8 cellular contexts compared by ENCODE assay signal in genomic region chr18:77068321-77068841, GRCh38.
DNase-seq lines count a peak whose midpoint lies in the region; ATAC-seq, FAIRE-seq and TF ChIP-seq lines count a peak whose summit lies in the region.

No MANE protein-coding gene starts in this region.

- H3K4me3 ChIP-seq in GM12865 (ENCODE audit: low read depth, low read length) = peak overlapping the region; percentile 33
- no peak overlapping the region for H3K4me3 ChIP-seq in endothelial cell of umbilical vein (replicated peaks in 1 of 3; ENCODE audit: insufficient read depth in 1 of 3, low read depth in 1 of 3, low read length in 3 of 3)
- no peak overlapping the region for H3K4me3 ChIP-seq in parathyroid adenoma (ENCODE audit: low read depth, low read length)

- H2AFZ ChIP-seq in endothelial cell of umbilical vein (ENCODE audit: low read depth, low read length) (no peak overlapping the region), parathyroid adenoma (no peak overlapping the region)

- H3K4me2 ChIP-seq in endothelial cell of umbilical vein (ENCODE audit: insufficient read depth, low read length) (no peak overlapping the region), parathyroid adenoma (ENCODE audit: low read length) (no peak overlapping the region)

- peak overlapping the region; percentile 79 for H3K27ac ChIP-seq in endothelial cell of umbilical vein (ENCODE audit: insufficient read depth, low read depth, low read length)
- peak overlapping the region; percentile 63 for H3K27ac ChIP-seq in parathyroid adenoma

- no peak for TF ChIP-seq POLR2A in endothelial cell of umbilical vein (IDR thresholded peaks at IDR 0.05; ENCODE audit: low read depth, low read length)

- no peak for FAIRE-seq in endothelial cell of umbilical vein (lab: Jason Lieb, UNC)

- H3K27me3 ChIP-seq in endothelial cell of umbilical vein (ENCODE audit: control insufficient read depth in 2 of 2, insufficient read depth in 2 of 2, low read length in 2 of 2) (no peaks in the 10 kb centered on the region), parathyroid adenoma (ENCODE audit: control insufficient read depth, insufficient read depth, low read length) (no peaks in the 10 kb centered on the region)

- intact Hi-C loops in endothelial cell of umbilical vein (cut with micrococcal nuclease) = loop anchor here (5.0 kb wide), 1 partner anchor 64 kb away; the partner anchor contains the start of gene MBP

- ATAC-seq in HG02852 (IDR thresholded peaks at IDR 0.05; ENCODE audit: unreplicated experiment) = peak; percentile 39

- POLR2A ChIA-PET in endothelial cell of umbilical vein (lab: Charles Lee) = interaction anchor here (1.0 kb wide), 1 partner anchor 18 kb away, joined by 3 read pairs; no protein-coding TSS in a partner anchor

- H3K4me1 ChIP-seq in endothelial cell of umbilical vein (ENCODE audit: control insufficient read depth, extremely low read depth, insufficient read depth, low read length) (peaks cover 68% of the 10 kb centered on the region), parathyroid adenoma (peaks cover 34% of the 10 kb centered on the region)

- CTCF ChIA-PET in endothelial cell of umbilical vein (lab: Charles Lee) = interaction anchor here (1.0 to 3.7 kb wide), 12 partner anchors 12 to 143 kb away, joined by 3 to 31 read pairs (median 6); no protein-coding TSS in a partner anchor

- H3K36me3 ChIP-seq in endothelial cell of umbilical vein (ENCODE audit: control insufficient read depth in 2 of 2, extremely low read depth in 1 of 2, insufficient read depth in 2 of 2, low read length in 2 of 2) (no peaks in the 10 kb centered on the region), parathyroid adenoma (ENCODE audit: control insufficient read depth, insufficient read depth, low read length) (no peaks in the 10 kb centered on the region)

- H3K79me2 ChIP-seq in endothelial cell of umbilical vein (ENCODE audit: control insufficient read depth, insufficient read depth, low read length) (no peaks in the 10 kb centered on the region), parathyroid adenoma (peaks cover 43% of the 10 kb centered on the region)

- H3K9me3 ChIP-seq in endothelial cell of umbilical vein (replicated peaks; ENCODE audit: control insufficient read depth, insufficient read depth, low read length) = no peaks in the 10 kb centered on the region
- no peaks in the 10 kb centered on the region for H3K9me3 ChIP-seq in parathyroid adenoma (ENCODE audit: control insufficient read depth, low read length)

- peak; percentile 81 for DNase-seq in GM12865 (ENCODE audit: low read depth)
- DNase-seq in T follicular helper cell (ENCODE audit: low read depth) = peak; percentile 37
- no peak for DNase-seq in endothelial cell of umbilical vein (ENCODE audit: low read depth, low spot score)
- DNase-seq in NCI-H524 treated with DMSO at 0.1 percent for 48 hours (lab: John Stamatoyannopoulos, UW) = no peak
- DNase-seq in NCI-H446 (lab: John Stamatoyannopoulos, UW) = no peak
- DNase-seq in HuH-7 (ENCODE audit: low spot score) = no peak

- H3K9me1 ChIP-seq in endothelial cell of umbilical vein (replicated peaks; ENCODE audit: control insufficient read depth, extremely low read depth, insufficient read depth, low read length) = no peaks in the 10 kb centered on the region

- peak overlapping the region; percentile 61 for H3K9ac ChIP-seq in endothelial cell of umbilical vein (replicated peaks; ENCODE audit: extremely low read depth, insufficient read depth, low read length)
- no peak overlapping the region for H3K9ac ChIP-seq in parathyroid adenoma

- dilution Hi-C loops in endothelial cell of umbilical vein (cut with MboI; ENCODE audit: extremely low pct_ligation_motif_present, low sequenced_read_pairs) = no loop called here

- TF ChIP-seq CTCF in GM12865 (IDR thresholded peaks at IDR 0.05; ENCODE audit: insufficient read depth, low read depth, low read length, missing control alignments) (no peak), endothelial cell of umbilical vein (IDR thresholded peaks at IDR 0.05; ENCODE audit: extremely low read depth in 1 of 2, insufficient read depth in 1 of 2, low read depth in 1 of 2, low read length in 2 of 2) (no peak), parathyroid adenoma (IDR thresholded peaks at IDR 0.05) (no peak)

- BruUV-seq in endothelial cell of umbilical vein (replicated peaks; lab: Mats Ljungman, UMichigan) = no TSS peak

- H4K20me1 ChIP-seq in endothelial cell of umbilical vein (replicated peaks; ENCODE audit: control insufficient read depth, extremely low read depth, insufficient read depth, low read length) = no peaks in the 10 kb centered on the region

TF ChIP-seq in endothelial cell of umbilical vein, 7 proteins besides CTCF, POLR2A, EP300 and RAD21:
- TF ChIP-seq MAX (IDR thresholded peaks at IDR 0.05; ENCODE audit: insufficient read depth, insufficient read length) (no peak), MYC (IDR thresholded peaks at IDR 0.05; ENCODE audit: low read depth, low read length) (no peak), EZH2 (IDR thresholded peaks at IDR 0.05; ENCODE audit: borderline replicate concordance, low read depth, low read length, severe bottlenecking) (no peak), FOS (IDR thresholded peaks at IDR 0.05; ENCODE audit: borderline replicate concordance, insufficient read depth, low read length) (no peak), GATA2 (IDR thresholded peaks at IDR 0.05; ENCODE audit: insufficient read depth, insufficient read length, low read depth, low read length) (no peak), JUN (IDR thresholded peaks at IDR 0.05; ENCODE audit: borderline replicate concordance, insufficient read depth, insufficient read length, low read depth) (no peak), POLR2AphosphoS5 (IDR thresholded peaks at IDR 0.05; ENCODE audit: insufficient read depth, low read depth, low read length) (no peak)
TF ChIP-seq in endothelial cell of umbilical vein: peak in this region for 0.

Comparison
In these comparisons a context has a peak if more than half of its experiments do, and no peak if none do; other contexts are left out.
1. DNase-seq: peak in GM12865 (single experiment) and T follicular helper cell (single experiment); none in endothelial cell of umbilical vein (single experiment), NCI-H524 treated with DMSO at 0.1 percent for 48 hours (single experiment), NCI-H446 (0 of 2) and HuH-7 (single experiment).